In the genomic region with DNA sequence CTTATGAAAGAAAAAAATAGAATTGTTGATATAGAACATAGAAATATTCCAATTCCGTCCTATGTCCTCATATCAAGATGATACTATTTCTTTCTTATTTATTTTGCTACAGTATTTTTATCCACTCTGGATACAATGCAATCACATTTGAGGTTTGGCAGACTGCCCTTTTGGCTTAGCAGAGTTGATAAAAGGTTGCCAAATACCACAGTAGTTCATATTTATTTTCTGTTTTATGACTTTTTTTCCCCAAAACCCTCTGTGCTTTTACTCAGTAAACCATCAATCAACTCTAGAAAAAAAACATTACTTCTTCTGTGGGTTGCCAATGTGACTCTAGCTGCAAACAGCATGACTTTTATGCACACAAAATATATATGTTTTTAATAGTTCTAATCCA, we compare ENCODE assay signal across 14 cellular contexts.
DNase-seq lines count a peak whose midpoint lies in the region; ATAC-seq, FAIRE-seq and TF ChIP-seq lines count a peak whose summit lies in the region.
"Had no signal": no experiment of that assay in that cellular context is flagged by ENCODE, and none has a peak within 500 bp of the region (broad histone marks: within the 10 kb centered on the region; RNA-seq: fewer than 3 reads in every experiment).

No MANE protein-coding gene starts in this region.

- DNase-seq in EL (peak; percentile 6), NCI-H1694 (lab: John Stamatoyannopoulos, UW) (peak; percentile 30), body of pancreas (peak in 3 of 4 donors; percentile 15 to 31 (median 16)), iris pigment epithelial cell (ENCODE audit: low read depth) (peak; percentile 86), HTR-8/SVneo (ENCODE audit: insufficient read length, low spot score) (no peak), T-cell (no peak), hepatic stellate cell (ENCODE audit: low spot score) (no peak)
- no peak for DNase-seq in CD4-positive, alpha-beta T cell
- DNase-seq: activated CD4-positive, alpha-beta T cell treated with anti-CD3 and anti-CD28 coated beads, Interleukin-2, amount 50 U/mL, for 48 hours; DMS153; mesendoderm had no signal

- no peak for ATAC-seq in body of pancreas
- ATAC-seq in CD4-positive, alpha-beta T cell (ENCODE audit: poor library complexity), result no peak
- no peak for ATAC-seq in T-cell (replicated peaks in 1 of 4)

- H3K4me3 ChIP-seq in body of pancreas, result no peak overlapping the region

- H3K4me3 Mint-ChIP-seq in CD4-positive, alpha-beta T cell, result no peak overlapping the region
- H3K4me3 Mint-ChIP-seq in T-cell, result no peak overlapping the region
- H3K4me3 Mint-ChIP-seq: dendritic cell treated with granulocyte-macrophage colony-stimulating factor and Interleukin-4, amounts not matched to agents 40 ng/mL and 50 ng/mL, for 4 days; neural crest cell; type B pancreatic cell had no signal

- no peaks in the 10 kb centered on the region for H3K36me3 Mint-ChIP-seq in CD4-positive, alpha-beta T cell (ENCODE audit: low read depth)
- no peaks in the 10 kb centered on the region for H3K36me3 Mint-ChIP-seq in T-cell
- H3K36me3 Mint-ChIP-seq: type B pancreatic cell had no signal

- no peaks in the 10 kb centered on the region for H3K9me3 Mint-ChIP-seq in CD4-positive, alpha-beta T cell
- H3K9me3 Mint-ChIP-seq in T-cell, result peaks cover 6 to 8% (median 6%) of the 10 kb centered on the region in 3 donors
- H3K9me3 Mint-ChIP-seq: dendritic cell treated with granulocyte-macrophage colony-stimulating factor and Interleukin-4, amounts not matched to agents 40 ng/mL and 50 ng/mL, for 4 days; type B pancreatic cell had no signal

- H3K4me1 Mint-ChIP-seq in CD4-positive, alpha-beta T cell (ENCODE audit: low read depth), result no peaks in the 10 kb centered on the region
- H3K4me1 Mint-ChIP-seq in T-cell, result no peaks in the 10 kb centered on the region

- H3K27me3 Mint-ChIP-seq in CD4-positive, alpha-beta T cell, result no peaks in the 10 kb centered on the region
- H3K27me3 Mint-ChIP-seq in T-cell, result no peaks in the 10 kb centered on the region
- H3K27me3 Mint-ChIP-seq: dendritic cell treated with granulocyte-macrophage colony-stimulating factor and Interleukin-4, amounts not matched to agents 40 ng/mL and 50 ng/mL, for 4 days; type B pancreatic cell had no signal

- H3K27ac ChIP-seq in body of pancreas, result no peak overlapping the region
- no peak overlapping the region for H3K27ac ChIP-seq in CD4-positive, alpha-beta T cell (ENCODE audit: low read depth, low read length)

- peaks cover 10% of the 10 kb centered on the region for H3K4me1 ChIP-seq in body of pancreas

- no peak for FAIRE-seq in HTR-8/SVneo (lab: Jason Lieb, UNC)

- POLR2A ChIA-PET in CD4-positive, alpha-beta T cell (lab: Charles Lee), result no interaction called here
- POLR2A ChIA-PET in T-cell (lab: Charles Lee), result no interaction called here

- CTCF ChIA-PET in CD4-positive, alpha-beta T cell (lab: Charles Lee), result no interaction called here
- CTCF ChIA-PET in T-cell (lab: Charles Lee), result no interaction called here

- intact Hi-C loops in body of pancreas (cut with DNase I), result no loop called here
- intact Hi-C loops in CD4-positive, alpha-beta T cell (cut with DNase I, micrococcal nuclease), result no loop called here

- no peak for TF ChIP-seq POLR2A in body of pancreas (IDR thresholded peaks at IDR 0.05)

- H3K27me3 ChIP-seq in body of pancreas, result no peaks in the 10 kb centered on the region
- H3K27me3 ChIP-seq in CD4-positive, alpha-beta T cell (ENCODE audit: control insufficient read depth, insufficient read depth, low read length), result no peaks in the 10 kb centered on the region

- H3K36me3 ChIP-seq in body of pancreas (replicated peaks in 1 of 2; ENCODE audit: insufficient read depth in 1 of 2, low read depth in 2 of 2), result no peaks in the 10 kb centered on the region

- no peaks in the 10 kb centered on the region for H3K9me3 ChIP-seq in body of pancreas
- H3K9me3 ChIP-seq in CD4-positive, alpha-beta T cell (ENCODE audit: control insufficient read depth, low read length), result no peaks in the 10 kb centered on the region

- WGBS in body of pancreas, 2 donors, result 5 to 10% methylated on average over 1 of the region's 1 CpG

- H3K27ac Mint-ChIP-seq in CD4-positive, alpha-beta T cell, result no peak overlapping the region
- H3K27ac Mint-ChIP-seq in T-cell, result no peak overlapping the region
- H3K27ac Mint-ChIP-seq: dendritic cell treated with granulocyte-macrophage colony-stimulating factor and Interleukin-4, amounts not matched to agents 40 ng/mL and 50 ng/mL, for 4 days; type B pancreatic cell had no signal

- TF ChIP-seq CTCF in body of pancreas (IDR thresholded peaks at IDR 0.05), result no peak
- no peak for TF ChIP-seq CTCF in CD4-positive, alpha-beta T cell (IDR thresholded peaks at IDR 0.05)

Comparison
In these comparisons a context has a peak if more than half of its experiments do, and no peak if none do; other contexts are left out.
1. DNase-seq: peak in EL (single experiment), NCI-H1694 (single experiment), body of pancreas (3 of 4) and iris pigment epithelial cell (single experiment); none in HTR-8/SVneo (single experiment), CD4-positive, alpha-beta T cell (0 of 10), T-cell (0 of 34) and hepatic stellate cell (single experiment).